1 cellular context compared by ENCODE assay signal in the genomic region with DNA sequence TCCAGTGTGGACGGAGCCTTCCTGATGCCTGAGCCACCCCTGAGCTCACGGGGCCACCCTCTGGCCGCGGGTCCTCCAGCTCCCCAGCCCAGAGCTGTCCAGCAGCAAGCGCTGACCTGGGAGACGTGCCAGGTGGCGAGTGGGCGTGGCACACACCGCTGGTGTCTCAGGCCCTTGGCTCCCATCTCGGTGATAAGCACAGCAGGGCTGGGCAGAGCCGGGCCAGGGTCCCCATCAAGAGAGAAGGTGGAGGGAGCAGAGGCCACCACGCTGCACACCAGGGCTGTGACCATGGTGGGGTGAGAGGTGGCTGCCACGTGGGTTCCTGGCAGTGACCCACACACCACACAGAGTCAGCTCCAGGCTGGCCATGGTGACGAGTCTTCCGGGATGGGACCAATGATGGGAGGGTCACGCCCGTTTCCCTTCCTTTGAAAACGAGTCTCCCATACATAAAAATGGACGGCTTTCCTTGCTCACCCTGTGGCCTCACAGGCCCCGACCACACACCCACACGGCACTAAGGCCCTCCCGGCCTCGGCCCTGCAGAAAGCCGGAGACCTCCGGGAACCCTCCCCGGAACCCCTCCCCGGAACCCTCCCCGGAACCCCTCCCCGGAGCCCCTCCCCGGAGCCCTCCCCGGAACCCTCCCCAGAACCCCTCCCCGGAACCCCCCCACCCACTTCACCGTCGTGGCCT.
TF ChIP-seq lines count a peak whose summit lies in the region.

No MANE protein-coding gene starts in this region.

TF ChIP-seq in PFSK-1, 5 proteins besides CTCF, POLR2A, EP300 and RAD21 (continued from another document):
- TF ChIP-seq, protein P1, sequence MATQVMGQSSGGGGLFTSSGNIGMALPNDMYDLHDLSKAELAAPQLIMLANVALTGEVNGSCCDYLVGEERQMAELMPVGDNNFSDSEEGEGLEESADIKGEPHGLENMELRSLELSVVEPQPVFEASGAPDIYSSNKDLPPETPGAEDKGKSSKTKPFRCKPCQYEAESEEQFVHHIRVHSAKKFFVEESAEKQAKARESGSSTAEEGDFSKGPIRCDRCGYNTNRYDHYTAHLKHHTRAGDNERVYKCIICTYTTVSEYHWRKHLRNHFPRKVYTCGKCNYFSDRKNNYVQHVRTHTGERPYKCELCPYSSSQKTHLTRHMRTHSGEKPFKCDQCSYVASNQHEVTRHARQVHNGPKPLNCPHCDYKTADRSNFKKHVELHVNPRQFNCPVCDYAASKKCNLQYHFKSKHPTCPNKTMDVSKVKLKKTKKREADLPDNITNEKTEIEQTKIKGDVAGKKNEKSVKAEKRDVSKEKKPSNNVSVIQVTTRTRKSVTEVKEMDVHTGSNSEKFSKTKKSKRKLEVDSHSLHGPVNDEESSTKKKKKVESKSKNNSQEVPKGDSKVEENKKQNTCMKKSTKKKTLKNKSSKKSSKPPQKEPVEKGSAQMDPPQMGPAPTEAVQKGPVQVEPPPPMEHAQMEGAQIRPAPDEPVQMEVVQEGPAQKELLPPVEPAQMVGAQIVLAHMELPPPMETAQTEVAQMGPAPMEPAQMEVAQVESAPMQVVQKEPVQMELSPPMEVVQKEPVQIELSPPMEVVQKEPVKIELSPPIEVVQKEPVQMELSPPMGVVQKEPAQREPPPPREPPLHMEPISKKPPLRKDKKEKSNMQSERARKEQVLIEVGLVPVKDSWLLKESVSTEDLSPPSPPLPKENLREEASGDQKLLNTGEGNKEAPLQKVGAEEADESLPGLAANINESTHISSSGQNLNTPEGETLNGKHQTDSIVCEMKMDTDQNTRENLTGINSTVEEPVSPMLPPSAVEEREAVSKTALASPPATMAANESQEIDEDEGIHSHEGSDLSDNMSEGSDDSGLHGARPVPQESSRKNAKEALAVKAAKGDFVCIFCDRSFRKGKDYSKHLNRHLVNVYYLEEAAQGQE (IDR thresholded peaks at IDR 0.05; ENCODE audit: insufficient read depth in 1 of 2, low read depth in 2 of 2, low read length in 2 of 2), result peak; percentile 80 to 89
